Comparison of ENCODE assay signal across 1 cellular context in the genomic region with DNA sequence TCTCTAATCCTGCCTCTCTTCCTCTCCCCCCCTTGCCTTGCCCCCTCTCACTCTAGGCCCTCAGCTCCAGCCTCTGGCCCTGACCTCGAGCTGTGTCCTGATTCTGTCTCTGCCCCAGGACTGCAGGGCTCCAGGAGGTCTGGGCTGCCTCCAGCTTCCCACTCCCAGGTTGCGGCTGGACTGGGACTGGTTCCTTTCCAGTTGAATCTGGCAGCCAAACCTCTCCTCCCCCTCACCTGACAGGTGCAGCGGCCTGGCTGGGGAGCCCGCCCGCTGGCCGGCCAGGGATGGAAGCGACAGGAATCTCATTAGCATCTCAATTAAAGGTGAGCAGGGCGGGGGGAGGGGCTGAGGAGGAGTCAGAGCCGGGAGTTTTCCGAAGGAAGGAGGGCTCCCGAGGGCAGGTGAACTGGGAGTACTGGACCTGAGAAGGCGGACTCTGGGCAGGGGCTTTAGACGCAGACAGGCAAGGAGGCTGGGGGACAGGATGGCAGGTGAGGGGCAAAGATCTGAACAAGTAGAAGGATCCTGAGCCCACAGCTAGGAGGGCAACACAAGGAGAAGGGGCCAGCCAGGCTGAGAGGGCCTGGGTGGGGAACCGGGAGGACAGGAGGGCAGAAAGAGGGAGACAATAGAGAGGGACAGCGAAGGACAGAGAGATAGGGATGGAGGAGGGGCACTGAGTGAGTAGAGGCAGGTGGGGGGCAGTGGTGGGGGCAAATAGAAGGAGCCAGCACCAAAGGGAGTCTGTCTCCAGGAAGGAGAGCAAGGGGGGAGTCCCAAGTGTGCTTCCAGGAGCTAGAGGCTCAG.
TF ChIP-seq lines count a peak whose summit lies in the region.

Gene SCNN1A (minus strand): TSS at position 295 of the 810 bp plus-strand sequence. CDS start 780 bp downstream, outside the sequence.

TF ChIP-seq in SK-N-SH treated with all-trans-retinoic acid at 6 μM for 48 hours, 23 proteins besides CTCF, POLR2A, EP300 and RAD21 (continued from another document):
- no peak for TF ChIP-seq TSHZ2 (CRISPR knock-in tag; IDR thresholded peaks at IDR 0.05)
- no peak for TF ChIP-seq ZNF70 (CRISPR knock-in tag; IDR thresholded peaks at IDR 0.05)
- no peak for TF ChIP-seq SNAI2 (CRISPR knock-in tag; IDR thresholded peaks at IDR 0.05)
- TF ChIP-seq PATZ1 (CRISPR knock-in tag; IDR thresholded peaks at IDR 0.05; ENCODE audit: borderline replicate concordance) = no peak
- TF ChIP-seq, protein P1, sequence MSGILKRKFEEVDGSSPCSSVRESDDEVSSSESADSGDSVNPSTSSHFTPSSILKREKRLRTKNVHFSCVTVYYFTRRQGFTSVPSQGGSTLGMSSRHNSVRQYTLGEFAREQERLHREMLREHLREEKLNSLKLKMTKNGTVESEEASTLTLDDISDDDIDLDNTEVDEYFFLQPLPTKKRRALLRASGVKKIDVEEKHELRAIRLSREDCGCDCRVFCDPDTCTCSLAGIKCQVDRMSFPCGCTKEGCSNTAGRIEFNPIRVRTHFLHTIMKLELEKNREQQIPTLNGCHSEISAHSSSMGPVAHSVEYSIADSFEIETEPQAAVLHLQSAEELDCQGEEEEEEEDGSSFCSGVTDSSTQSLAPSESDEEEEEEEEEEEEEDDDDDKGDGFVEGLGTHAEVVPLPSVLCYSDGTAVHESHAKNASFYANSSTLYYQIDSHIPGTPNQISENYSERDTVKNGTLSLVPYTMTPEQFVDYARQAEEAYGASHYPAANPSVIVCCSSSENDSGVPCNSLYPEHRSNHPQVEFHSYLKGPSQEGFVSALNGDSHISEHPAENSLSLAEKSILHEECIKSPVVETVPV (CRISPR knock-in tag; IDR thresholded peaks at IDR 0.05) = no peak
